In genomic region chr11:100151944-100152343, GRCh38 we compare ENCODE assay signal across 18 cellular contexts.
A peak's percentile ranks its signal among the peaks of the same experiment; 100 is the strongest.
DNase-seq lines count a peak whose midpoint lies in the region; ATAC-seq, FAIRE-seq and TF ChIP-seq lines count a peak whose summit lies in the region.
"Had no signal": no experiment of that assay in that cellular context is flagged by ENCODE, and none has a peak within 500 bp of the region (broad histone marks: within the 10 kb centered on the region; RNA-seq: fewer than 3 reads in every experiment).

No MANE protein-coding gene starts in this region.

- no peak overlapping the region for H3K4me3 Mint-ChIP-seq in H9
- H3K4me3 Mint-ChIP-seq: B cell, T-cell had no signal

- H3K56ac ChIP-seq in H9 (ENCODE audit: insufficient read length, low read depth, low read length) = no peak overlapping the region

- peak; percentile 74 for FAIRE-seq in RCC 7860 (lab: Jason Lieb, UNC)
- FAIRE-seq: D721Med had no signal

- H3K4me2 ChIP-seq in H9 (ENCODE audit: insufficient read depth, insufficient read length, low read length) = no peak overlapping the region

- H2BK20ac ChIP-seq in H9 (ENCODE audit: low read depth, low read length, poor library complexity, severe bottlenecking) = no peak overlapping the region

- no peak overlapping the region for H3K23ac ChIP-seq in H9 (ENCODE audit: insufficient read length, low read depth, low read length)

- no peaks in the 10 kb centered on the region; a peak in 1 of 5 replicates for H3K9me3 Mint-ChIP-seq in H9

- H2AK5ac ChIP-seq in H9 (ENCODE audit: insufficient read length, low read length) = no peak overlapping the region

- no peaks in the 10 kb centered on the region; the same call in 1 of the 2 replicates for H3K4me1 ChIP-seq in H9 (ENCODE audit: insufficient read depth, low read length)
- H3K4me1 ChIP-seq in ovary (ENCODE audit: insufficient read depth) = no peaks in the 10 kb centered on the region
- H3K4me1 ChIP-seq: left ventricle myocardium inferior, psoas muscle had no signal

- TF ChIP-seq CTCF in H9 (conservative IDR thresholded peaks at IDR 0.05) = no peak
- no peak for TF ChIP-seq CTCF in epithelial cell of esophagus (IDR thresholded peaks at IDR 0.05; ENCODE audit: insufficient read depth, low read depth, low read length, missing control alignments)
- no peak for TF ChIP-seq CTCF in ovary (IDR thresholded peaks at IDR 0.05)

- H3K27me3 ChIP-seq in H9 (ENCODE audit: insufficient read depth, low read length) = no peaks in the 10 kb centered on the region
- H3K27me3 ChIP-seq in ovary = no peaks in the 10 kb centered on the region

- TF ChIP-seq EP300 in ovary (IDR thresholded peaks at IDR 0.05) = no peak

- no peak overlapping the region for H3K14ac ChIP-seq in H9 (ENCODE audit: insufficient read depth, low read length)

- no peak overlapping the region for H4K8ac ChIP-seq in H9 (replicated peaks; ENCODE audit: insufficient read length, low read depth, low read length)

- H3K27ac Mint-ChIP-seq in H9 = peak overlapping the region; percentile 27 to 43 (median 33); a peak in 5 of 7 replicates
- H3K27ac Mint-ChIP-seq: B cell, T-cell had no signal

- H3K27ac ChIP-seq in H9 (ENCODE audit: insufficient read length, low read depth, low read length) (no peak overlapping the region), ovary (no peak overlapping the region)
- H3K27ac ChIP-seq: left ventricle myocardium inferior, psoas muscle had no signal

- H2BK5ac ChIP-seq in H9 (ENCODE audit: insufficient read length, low read length) = no peak overlapping the region

- WGBS in H9 (ENCODE audit: extremely low coverage, insufficient read length, low lambda C conversion rate) = no CpG with 5 or more reads among the region's 6 CpGs
- 39 to 47% (median 46%) methylated on average over 6 of the region's 6 CpGs for WGBS in ovary, 3 donors

- H3K4ac ChIP-seq in H9 (ENCODE audit: low read depth, low read length) = no peak overlapping the region

- H3K27me3 Mint-ChIP-seq in H9 (ENCODE audit: low read depth) = no peaks in the 10 kb centered on the region
- H3K27me3 Mint-ChIP-seq: B cell, T-cell had no signal

- no peak overlapping the region for H3K4me3 ChIP-seq in epithelial cell of esophagus (ENCODE audit: low read length)
- H3K4me3 ChIP-seq in ovary = no peak overlapping the region
- H3K4me3 ChIP-seq: left ventricle myocardium inferior, psoas muscle had no signal

- no peak for ATAC-seq in GM19463 (IDR thresholded peaks at IDR 0.05; ENCODE audit: unreplicated experiment)
- no peak for ATAC-seq in HG03432 (IDR thresholded peaks at IDR 0.05; ENCODE audit: unreplicated experiment)
- ATAC-seq: activated CD4-positive, CD25-positive, alpha-beta regulatory T cell treated with anti-CD3 and anti-CD28 coated beads, Interleukin-2, amount 50 U/mL, for 24 hours; psoas muscle; T-cell had no signal

- no peak for TF ChIP-seq POLR2A in ovary (IDR thresholded peaks at IDR 0.05)

- no peaks in the 10 kb centered on the region for H4K20me1 ChIP-seq in H9 (ENCODE audit: control insufficient read depth, insufficient read depth, insufficient read length)

- no peak overlapping the region for H4K5ac ChIP-seq in H9 (ENCODE audit: insufficient read length, low read depth, low read length)

- H3K9me3 ChIP-seq in H9 (ENCODE audit: control insufficient read depth, low read depth, low read length) (no peaks in the 10 kb centered on the region), ovary (no peaks in the 10 kb centered on the region)
- H3K9me3 ChIP-seq: psoas muscle had no signal

- no peak overlapping the region for H4K91ac ChIP-seq in H9 (ENCODE audit: insufficient read length, low read depth, low read length)

- H3T11ph ChIP-seq in H9 (ENCODE audit: low read length) = no peak overlapping the region

- H3K4me1 Mint-ChIP-seq in H9 = peaks cover 7 to 11% of the 10 kb centered on the region in 2 experiments
- H3K4me1 Mint-ChIP-seq: B cell, T-cell had no signal

- H3K36me3 ChIP-seq in ovary = no peaks in the 10 kb centered on the region
- H3K36me3 ChIP-seq: left ventricle myocardium inferior had no signal

- no peaks in the 10 kb centered on the region for H3K23me2 ChIP-seq in H9 (ENCODE audit: insufficient read length, low read depth, low read length, poor library complexity, severe bottlenecking)

- no peak overlapping the region for H2AFZ ChIP-seq in H9 (ENCODE audit: low read length)

- no peaks in the 10 kb centered on the region for H3K36me3 Mint-ChIP-seq in H9 (ENCODE audit: insufficient read depth in 1 of 3, low read depth in 3 of 3)
- H3K36me3 Mint-ChIP-seq: T-cell had no signal

- H2BK120ac ChIP-seq in H9 (ENCODE audit: low read depth, low read length, poor library complexity, severe bottlenecking) = no peak overlapping the region

- no peaks in the 10 kb centered on the region for H3K79me1 ChIP-seq in H9 (ENCODE audit: insufficient read depth, low read depth, low read length, poor library complexity, severe bottlenecking)

- intact Hi-C loops in ovary (cut with DNase I) = no loop called here

- DNase-seq in H9 = no peak
- peak; percentile 49 for DNase-seq in RCC 7860 (ENCODE audit: low spot score)
- peak; percentile 43 for DNase-seq in epithelial cell of esophagus (ENCODE audit: low read depth)
- DNase-seq in renal cortical epithelial cell (ENCODE audit: low read depth) = peak; percentile 50
- DNase-seq in GM19240 (ENCODE audit: insufficient read length, low spot score) = no peak
- DNase-seq in ovary = no peak
- DNase-seq: activated gamma-delta T cell treated with Interleukin-2 at 50 U/mL for 16 hours, aorta, hippocampal formation, left ventricle myocardium inferior, NCI-H2029, T-cell had no signal

- no peak overlapping the region for H2BK15ac ChIP-seq in H9 (ENCODE audit: low read depth, low read length)

- no peak overlapping the region for H3K9ac ChIP-seq in H9 (ENCODE audit: extremely low read depth, insufficient read length, low read length)

- H3K79me2 ChIP-seq in H9 (ENCODE audit: insufficient read depth, low read length) = no peaks in the 10 kb centered on the region

- no peak overlapping the region for H2BK12ac ChIP-seq in H9 (ENCODE audit: insufficient read length, low read depth, low read length)

- H3K18ac ChIP-seq in H9 (ENCODE audit: insufficient read length, low read depth, low read length) = no peak overlapping the region

Comparison
In these comparisons a context has a peak if more than half of its experiments do, and no peak if none do; other contexts are left out.
1. DNase-seq: peak in RCC 7860 (single experiment), epithelial cell of esophagus (single experiment) and renal cortical epithelial cell (single experiment); none in H9 (single experiment), GM19240 (single experiment) and ovary (0 of 5).